21 cellular contexts compared by ENCODE assay signal in the genomic region with DNA sequence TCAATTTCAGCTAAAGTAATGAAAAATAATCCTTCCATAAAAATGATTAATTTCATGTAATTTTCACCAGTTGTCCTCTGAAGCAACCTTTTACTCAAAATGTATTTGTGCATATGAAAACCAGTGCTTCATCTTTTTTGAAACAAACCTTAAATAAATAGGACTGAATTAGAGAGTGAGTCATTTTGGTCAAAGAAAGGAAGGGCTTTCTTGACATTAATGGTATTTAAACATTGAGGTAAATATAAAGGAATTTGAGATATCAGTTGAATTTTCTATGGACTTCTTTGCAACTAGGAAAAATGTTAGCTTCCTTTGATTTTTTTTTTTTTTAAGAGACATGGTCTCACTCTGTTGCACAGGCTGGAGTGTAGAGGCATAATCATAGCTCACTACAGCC.
"Had no signal": no experiment of that assay in that cellular context is flagged by ENCODE, and none has a peak within 500 bp of the region (broad histone marks: within the 10 kb centered on the region; RNA-seq: fewer than 3 reads in every experiment).

No MANE protein-coding gene starts in this region.

- H3K4me1 ChIP-seq: esophagus muscularis mucosa, heart left ventricle, prostate gland, right atrium auricular region, upper lobe of left lung had no signal

- H3K27me3 ChIP-seq: esophagus muscularis mucosa, heart left ventricle, ovary, right atrium auricular region, upper lobe of left lung had no signal

- H3K4me3 ChIP-seq: coronary artery, esophagus muscularis mucosa, heart left ventricle, ovary, prostate gland, right atrium auricular region, upper lobe of left lung had no signal

- ATAC-seq: activated CD4-positive, CD25-positive, alpha-beta regulatory T cell treated with anti-CD3 and anti-CD28 coated beads, Interleukin-2, amount 50 U/mL, for 24 hours; activated naive CD4-positive, alpha-beta T cell treated with anti-CD3 and anti-CD28 coated beads, Interleukin-2, amount 50 U/mL, for 72 hours; activated T-helper 17 cell treated with anti-CD3 and anti-CD28 coated beads, Interleukin-2, amount 50 U/mL, for 72 hours; heart left ventricle; left cardiac atrium; natural killer cell treated with Interleukin-12 subunit alpha and Interleukin-12 subunit beta and Interleukin-15 and Interleukin-18, amount 100 ng/mL, for 72 hours; stimulated activated naive CD8-positive, alpha-beta T cell treated with anti-CD3 and anti-CD28 coated beads, Interleukin-15, Interleukin-2, amounts not matched to agents 100 U/mL and 50 U/mL, for 24 hours had no signal

- H3K36me3 ChIP-seq: ovary, prostate gland, right atrium auricular region had no signal

- H3K9me3 ChIP-seq: esophagus muscularis mucosa, heart left ventricle, ovary, prostate gland, right atrium auricular region, upper lobe of left lung had no signal

- DNase-seq: activated CD4-positive, alpha-beta T cell treated with anti-CD3 and anti-CD28 coated beads, Interleukin-2, amount 50 U/mL, for 1 hour; activated T-cell treated with anti-CD3 and anti-CD28 coated beads, Interleukin-2, amount 50 U/mL, for 1 hour; aorta; heart left ventricle; islet precursor cell; left cardiac atrium; ovary; stimulated activated CD4-positive, alpha-beta T cell treated with anti-CD3 and anti-CD28 coated beads, Interleukin-12 subunit alpha, Interleukin-12 subunit beta, amount 100 ng/mL, for 4 hours; stimulated activated CD4-positive, alpha-beta T cell treated with anti-CD3 and anti-CD28 coated beads, Interleukin-4, amount 100 ng/mL, for 4 hours; stimulated activated naive CD8-positive, alpha-beta T cell treated with anti-CD3 and anti-CD28 coated beads, Interleukin-15, Interleukin-2, amounts not matched to agents 100 U/mL and 50 U/mL, for 24 hours; T-helper 2 cell; upper lobe of left lung had no signal

- H3K27ac ChIP-seq: coronary artery, esophagus muscularis mucosa, heart left ventricle, ovary, prostate gland, right atrium auricular region, upper lobe of left lung, VCaP had no signal
